1 cellular context compared by ENCODE assay signal in the genomic region with DNA sequence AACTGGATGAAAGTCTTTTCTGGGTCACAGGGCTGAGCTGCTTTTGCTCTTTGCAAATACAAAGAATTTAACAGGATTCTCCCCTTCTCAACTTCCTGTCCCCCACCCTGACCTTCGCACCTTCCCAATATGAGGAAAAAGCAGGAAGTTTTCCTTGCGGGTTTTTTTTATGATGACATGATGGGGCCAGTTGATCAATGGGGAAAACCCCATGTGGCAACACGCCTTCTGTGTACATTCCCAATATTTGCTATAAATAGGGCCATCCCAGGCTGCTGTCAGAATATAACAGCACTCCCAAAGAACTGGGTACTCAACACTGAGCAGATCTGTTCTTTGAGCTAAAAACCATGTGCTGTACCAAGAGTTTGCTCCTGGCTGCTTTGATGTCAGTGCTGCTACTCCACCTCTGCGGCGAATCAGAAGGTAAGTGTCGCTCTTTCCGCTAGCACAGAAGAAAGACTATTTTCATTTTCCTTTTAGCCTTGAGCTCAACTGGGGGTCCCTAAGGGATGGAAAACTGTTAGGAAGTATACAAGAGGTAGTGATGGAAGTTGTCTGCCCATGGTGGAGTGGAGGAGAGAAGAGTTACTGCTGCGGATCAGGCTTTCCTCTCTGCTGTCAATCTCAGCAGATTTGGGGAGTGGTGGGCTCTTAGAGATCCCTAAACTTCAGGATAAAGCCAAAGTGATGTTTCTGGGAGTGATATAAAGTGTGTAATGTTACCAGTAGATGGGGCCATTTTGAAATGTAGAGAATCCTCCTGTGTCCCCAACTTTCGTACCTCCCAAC.
A peak's percentile ranks its signal among the peaks of the same experiment; 100 is the strongest.
TF ChIP-seq lines count a peak whose summit lies in the region.

A gene with protein sequence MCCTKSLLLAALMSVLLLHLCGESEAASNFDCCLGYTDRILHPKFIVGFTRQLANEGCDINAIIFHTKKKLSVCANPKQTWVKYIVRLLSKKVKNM (plus strand): TSS at position 281 of the 792 bp plus-strand sequence. CDS start 70 bp downstream, at position 351.

TF ChIP-seq in HepG2, 621 proteins besides CTCF, POLR2A, EP300 and RAD21 (continued from another document and continues in another):
- TF ChIP-seq, protein P1, sequence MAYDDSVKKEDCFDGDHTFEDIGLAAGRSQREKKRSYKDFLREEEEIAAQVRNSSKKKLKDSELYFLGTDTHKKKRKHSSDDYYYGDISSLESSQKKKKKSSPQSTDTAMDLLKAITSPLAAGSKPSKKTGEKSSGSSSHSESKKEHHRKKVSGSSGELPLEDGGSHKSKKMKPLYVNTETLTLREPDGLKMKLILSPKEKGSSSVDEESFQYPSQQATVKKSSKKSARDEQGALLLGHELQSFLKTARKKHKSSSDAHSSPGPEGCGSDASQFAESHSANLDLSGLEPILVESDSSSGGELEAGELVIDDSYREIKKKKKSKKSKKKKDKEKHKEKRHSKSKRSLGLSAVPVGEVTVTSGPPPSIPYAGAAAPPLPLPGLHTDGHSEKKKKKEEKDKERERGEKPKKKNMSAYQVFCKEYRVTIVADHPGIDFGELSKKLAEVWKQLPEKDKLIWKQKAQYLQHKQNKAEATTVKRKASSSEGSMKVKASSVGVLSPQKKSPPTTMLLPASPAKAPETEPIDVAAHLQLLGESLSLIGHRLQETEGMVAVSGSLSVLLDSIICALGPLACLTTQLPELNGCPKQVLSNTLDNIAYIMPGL (CRISPR knock-in tag; IDR thresholded peaks at IDR 0.05; ENCODE audit: borderline replicate concordance in 1 of 2, low read depth in 1 of 2) = peak; percentile 66 to 78; a peak in 3 of 4 replicates
- TF ChIP-seq RNF2 (conservative IDR thresholded peaks at IDR 0.05; ENCODE audit: low read depth) (no peak), PRPF4 (IDR thresholded peaks at IDR 0.05; ENCODE audit: low read depth, low read length, poor library complexity, severe bottlenecking) (no peak), ZNF207 (IDR thresholded peaks at IDR 0.05; ENCODE audit: borderline replicate concordance) (no peak), ARNT (IDR thresholded peaks at IDR 0.05) (no peak), ZNF451 (CRISPR knock-in tag; IDR thresholded peaks at IDR 0.05) (no peak), TBL1XR1 (IDR thresholded peaks at IDR 0.05; ENCODE audit: borderline replicate concordance, low read length, partially characterized antibody) (peak; percentile 96), JUND (CRISPR knock-in tag; IDR thresholded peaks at IDR 0.05) (no peak), YEATS4 (CRISPR knock-in tag; IDR thresholded peaks at IDR 0.05; ENCODE audit: borderline replicate concordance) (no peak; the same call in 1 of the 2 replicates), PHB2 (IDR thresholded peaks at IDR 0.05; ENCODE audit: partially characterized antibody) (no peak), IRF2 (CRISPR knock-in tag; IDR thresholded peaks at IDR 0.05) (peak; percentile 54; the same call in 1 of the 2 replicates), ZNF446 (CRISPR knock-in tag; IDR thresholded peaks at IDR 0.05) (no peak), MATR3 (CRISPR knock-in tag; IDR thresholded peaks at IDR 0.05) (no peak), TSC22D2 (CRISPR knock-in tag; IDR thresholded peaks at IDR 0.05; ENCODE audit: borderline replicate concordance) (0 out of 2 replicates have a peak, but pooled peaks have one; percentile 40), ZNF781 (CRISPR knock-in tag; IDR thresholded peaks at IDR 0.05; ENCODE audit: borderline replicate concordance, not compliant biosample characterization) (peak; percentile 74), ZNF232 (CRISPR knock-in tag; IDR thresholded peaks at IDR 0.05; ENCODE audit: borderline replicate concordance) (no peak; the same call in 1 of the 2 replicates), ZNF749 (CRISPR knock-in tag; IDR thresholded peaks at IDR 0.05; ENCODE audit: borderline replicate concordance) (peak; percentile 84; the same call in 1 of the 2 replicates), SUZ12 (IDR thresholded peaks at IDR 0.05; ENCODE audit: low read depth, low read length) (no peak), ZBTB21 (CRISPR knock-in tag; IDR thresholded peaks at IDR 0.05) (peak; percentile 71; the same call in 1 of the 2 replicates), POGZ (CRISPR knock-in tag; IDR thresholded peaks at IDR 0.05) (peak; percentile 90), FOXM1 (CRISPR knock-in tag; IDR thresholded peaks at IDR 0.05) (no peak), BCL6 (CRISPR knock-in tag; IDR thresholded peaks at IDR 0.05) (peak; percentile 89), ETV6 (CRISPR knock-in tag; conservative IDR thresholded peaks at IDR 0.05) (no peak; the same call in 1 of the 2 replicates), ZNF713 (CRISPR knock-in tag; IDR thresholded peaks at IDR 0.05) (0 out of 2 replicates have a peak, but pooled peaks have one; percentile 41), ZNF570 (CRISPR knock-in tag; IDR thresholded peaks at IDR 0.05; ENCODE audit: borderline replicate concordance) (no peak), ZNF652 (CRISPR knock-in tag; IDR thresholded peaks at IDR 0.05; ENCODE audit: borderline replicate concordance, low read depth) (no peak), ZNF501 (CRISPR knock-in tag; IDR thresholded peaks at IDR 0.05) (peak; percentile 90)
- TF ChIP-seq, protein P2, sequence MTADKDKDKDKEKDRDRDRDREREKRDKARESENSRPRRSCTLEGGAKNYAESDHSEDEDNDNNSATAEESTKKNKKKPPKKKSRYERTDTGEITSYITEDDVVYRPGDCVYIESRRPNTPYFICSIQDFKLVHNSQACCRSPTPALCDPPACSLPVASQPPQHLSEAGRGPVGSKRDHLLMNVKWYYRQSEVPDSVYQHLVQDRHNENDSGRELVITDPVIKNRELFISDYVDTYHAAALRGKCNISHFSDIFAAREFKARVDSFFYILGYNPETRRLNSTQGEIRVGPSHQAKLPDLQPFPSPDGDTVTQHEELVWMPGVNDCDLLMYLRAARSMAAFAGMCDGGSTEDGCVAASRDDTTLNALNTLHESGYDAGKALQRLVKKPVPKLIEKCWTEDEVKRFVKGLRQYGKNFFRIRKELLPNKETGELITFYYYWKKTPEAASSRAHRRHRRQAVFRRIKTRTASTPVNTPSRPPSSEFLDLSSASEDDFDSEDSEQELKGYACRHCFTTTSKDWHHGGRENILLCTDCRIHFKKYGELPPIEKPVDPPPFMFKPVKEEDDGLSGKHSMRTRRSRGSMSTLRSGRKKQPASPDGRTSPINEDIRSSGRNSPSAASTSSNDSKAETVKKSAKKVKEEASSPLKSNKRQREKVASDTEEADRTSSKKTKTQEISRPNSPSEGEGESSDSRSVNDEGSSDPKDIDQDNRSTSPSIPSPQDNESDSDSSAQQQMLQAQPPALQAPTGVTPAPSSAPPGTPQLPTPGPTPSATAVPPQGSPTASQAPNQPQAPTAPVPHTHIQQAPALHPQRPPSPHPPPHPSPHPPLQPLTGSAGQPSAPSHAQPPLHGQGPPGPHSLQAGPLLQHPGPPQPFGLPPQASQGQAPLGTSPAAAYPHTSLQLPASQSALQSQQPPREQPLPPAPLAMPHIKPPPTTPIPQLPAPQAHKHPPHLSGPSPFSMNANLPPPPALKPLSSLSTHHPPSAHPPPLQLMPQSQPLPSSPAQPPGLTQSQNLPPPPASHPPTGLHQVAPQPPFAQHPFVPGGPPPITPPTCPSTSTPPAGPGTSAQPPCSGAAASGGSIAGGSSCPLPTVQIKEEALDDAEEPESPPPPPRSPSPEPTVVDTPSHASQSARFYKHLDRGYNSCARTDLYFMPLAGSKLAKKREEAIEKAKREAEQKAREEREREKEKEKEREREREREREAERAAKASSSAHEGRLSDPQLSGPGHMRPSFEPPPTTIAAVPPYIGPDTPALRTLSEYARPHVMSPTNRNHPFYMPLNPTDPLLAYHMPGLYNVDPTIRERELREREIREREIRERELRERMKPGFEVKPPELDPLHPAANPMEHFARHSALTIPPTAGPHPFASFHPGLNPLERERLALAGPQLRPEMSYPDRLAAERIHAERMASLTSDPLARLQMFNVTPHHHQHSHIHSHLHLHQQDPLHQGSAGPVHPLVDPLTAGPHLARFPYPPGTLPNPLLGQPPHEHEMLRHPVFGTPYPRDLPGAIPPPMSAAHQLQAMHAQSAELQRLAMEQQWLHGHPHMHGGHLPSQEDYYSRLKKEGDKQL (CRISPR knock-in tag; IDR thresholded peaks at IDR 0.05; ENCODE audit: low read depth) = peak; percentile 81
- TF ChIP-seq, protein P3, sequence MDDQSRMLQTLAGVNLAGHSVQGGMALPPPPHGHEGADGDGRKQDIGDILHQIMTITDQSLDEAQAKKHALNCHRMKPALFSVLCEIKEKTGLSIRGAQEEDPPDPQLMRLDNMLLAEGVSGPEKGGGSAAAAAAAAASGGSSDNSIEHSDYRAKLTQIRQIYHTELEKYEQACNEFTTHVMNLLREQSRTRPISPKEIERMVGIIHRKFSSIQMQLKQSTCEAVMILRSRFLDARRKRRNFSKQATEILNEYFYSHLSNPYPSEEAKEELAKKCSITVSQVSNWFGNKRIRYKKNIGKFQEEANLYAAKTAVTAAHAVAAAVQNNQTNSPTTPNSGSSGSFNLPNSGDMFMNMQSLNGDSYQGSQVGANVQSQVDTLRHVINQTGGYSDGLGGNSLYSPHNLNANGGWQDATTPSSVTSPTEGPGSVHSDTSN (CRISPR knock-in tag; IDR thresholded peaks at IDR 0.05; ENCODE audit: borderline replicate concordance) = no peak; the same call in 1 of the 2 replicates
- TF ChIP-seq, protein P4, sequence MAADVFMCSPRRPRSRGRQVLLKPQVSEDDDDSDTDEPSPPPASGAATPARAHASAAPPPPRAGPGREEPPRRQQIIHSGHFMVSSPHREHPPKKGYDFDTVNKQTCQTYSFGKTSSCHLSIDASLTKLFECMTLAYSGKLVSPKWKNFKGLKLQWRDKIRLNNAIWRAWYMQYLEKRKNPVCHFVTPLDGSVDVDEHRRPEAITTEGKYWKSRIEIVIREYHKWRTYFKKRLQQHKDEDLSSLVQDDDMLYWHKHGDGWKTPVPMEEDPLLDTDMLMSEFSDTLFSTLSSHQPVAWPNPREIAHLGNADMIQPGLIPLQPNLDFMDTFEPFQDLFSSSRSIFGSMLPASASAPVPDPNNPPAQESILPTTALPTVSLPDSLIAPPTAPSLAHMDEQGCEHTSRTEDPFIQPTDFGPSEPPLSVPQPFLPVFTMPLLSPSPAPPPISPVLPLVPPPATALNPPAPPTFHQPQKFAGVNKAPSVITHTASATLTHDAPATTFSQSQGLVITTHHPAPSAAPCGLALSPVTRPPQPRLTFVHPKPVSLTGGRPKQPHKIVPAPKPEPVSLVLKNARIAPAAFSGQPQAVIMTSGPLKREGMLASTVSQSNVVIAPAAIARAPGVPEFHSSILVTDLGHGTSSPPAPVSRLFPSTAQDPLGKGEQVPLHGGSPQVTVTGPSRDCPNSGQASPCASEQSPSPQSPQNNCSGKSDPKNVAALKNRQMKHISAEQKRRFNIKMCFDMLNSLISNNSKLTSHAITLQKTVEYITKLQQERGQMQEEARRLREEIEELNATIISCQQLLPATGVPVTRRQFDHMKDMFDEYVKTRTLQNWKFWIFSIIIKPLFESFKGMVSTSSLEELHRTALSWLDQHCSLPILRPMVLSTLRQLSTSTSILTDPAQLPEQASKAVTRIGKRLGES (CRISPR knock-in tag; IDR thresholded peaks at IDR 0.05; ENCODE audit: borderline replicate concordance) = no peak
- TF ChIP-seq, protein P5, sequence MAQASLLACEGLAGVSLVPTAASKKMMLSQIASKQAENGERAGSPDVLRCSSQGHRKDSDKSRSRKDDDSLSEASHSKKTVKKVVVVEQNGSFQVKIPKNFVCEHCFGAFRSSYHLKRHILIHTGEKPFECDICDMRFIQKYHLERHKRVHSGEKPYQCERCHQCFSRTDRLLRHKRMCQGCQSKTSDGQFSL (CRISPR knock-in tag; IDR thresholded peaks at IDR 0.05) = peak; percentile 59; the same call in 1 of the 2 replicates
- TF ChIP-seq, protein P6, sequence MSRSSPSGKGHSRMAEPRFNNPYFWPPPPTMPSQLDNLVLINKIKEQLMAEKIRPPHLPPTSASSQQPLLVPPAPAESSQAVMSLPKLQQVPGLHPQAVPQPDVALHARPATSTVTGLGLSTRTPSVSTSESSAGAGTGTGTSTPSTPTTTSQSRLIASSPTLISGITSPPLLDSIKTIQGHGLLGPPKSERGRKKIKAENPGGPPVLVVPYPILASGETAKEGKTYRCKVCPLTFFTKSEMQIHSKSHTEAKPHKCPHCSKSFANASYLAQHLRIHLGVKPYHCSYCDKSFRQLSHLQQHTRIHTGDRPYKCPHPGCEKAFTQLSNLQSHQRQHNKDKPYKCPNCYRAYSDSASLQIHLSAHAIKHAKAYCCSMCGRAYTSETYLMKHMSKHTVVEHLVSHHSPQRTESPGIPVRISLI (CRISPR knock-in tag; IDR thresholded peaks at IDR 0.05; ENCODE audit: borderline replicate concordance) = peak; percentile 99
- TF ChIP-seq, protein P7, sequence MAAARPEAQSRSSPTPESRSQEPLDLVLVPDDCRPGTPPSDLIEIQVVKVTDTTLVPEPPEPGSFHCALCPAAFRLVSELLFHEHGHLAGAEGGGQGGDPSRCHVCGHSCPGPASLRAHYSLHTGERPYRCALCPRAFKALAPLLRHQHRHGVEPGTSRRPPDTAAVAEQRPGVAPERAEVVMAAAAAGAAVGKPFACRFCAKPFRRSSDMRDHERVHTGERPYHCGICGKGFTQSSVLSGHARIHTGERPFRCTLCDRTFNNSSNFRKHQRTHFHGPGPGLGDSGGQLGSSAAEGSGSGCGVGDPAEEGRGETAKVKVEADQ (CRISPR knock-in tag; IDR thresholded peaks at IDR 0.05; ENCODE audit: borderline replicate concordance) = peak; percentile 42; the same call in 1 of the 2 replicates
- TF ChIP-seq, protein P8, sequence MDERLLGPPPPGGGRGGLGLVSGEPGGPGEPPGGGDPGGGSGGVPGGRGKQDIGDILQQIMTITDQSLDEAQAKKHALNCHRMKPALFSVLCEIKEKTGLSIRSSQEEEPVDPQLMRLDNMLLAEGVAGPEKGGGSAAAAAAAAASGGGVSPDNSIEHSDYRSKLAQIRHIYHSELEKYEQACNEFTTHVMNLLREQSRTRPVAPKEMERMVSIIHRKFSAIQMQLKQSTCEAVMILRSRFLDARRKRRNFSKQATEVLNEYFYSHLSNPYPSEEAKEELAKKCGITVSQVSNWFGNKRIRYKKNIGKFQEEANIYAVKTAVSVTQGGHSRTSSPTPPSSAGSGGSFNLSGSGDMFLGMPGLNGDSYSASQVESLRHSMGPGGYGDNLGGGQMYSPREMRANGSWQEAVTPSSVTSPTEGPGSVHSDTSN (CRISPR knock-in tag; IDR thresholded peaks at IDR 0.05) = no peak
- TF ChIP-seq, protein P9, sequence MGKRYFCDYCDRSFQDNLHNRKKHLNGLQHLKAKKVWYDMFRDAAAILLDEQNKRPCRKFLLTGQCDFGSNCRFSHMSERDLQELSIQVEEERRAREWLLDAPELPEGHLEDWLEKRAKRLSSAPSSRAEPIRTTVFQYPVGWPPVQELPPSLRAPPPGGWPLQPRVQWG (CRISPR knock-in tag; IDR thresholded peaks at IDR 0.05; ENCODE audit: borderline replicate concordance, low read depth) = no peak
- TF ChIP-seq, protein P10, sequence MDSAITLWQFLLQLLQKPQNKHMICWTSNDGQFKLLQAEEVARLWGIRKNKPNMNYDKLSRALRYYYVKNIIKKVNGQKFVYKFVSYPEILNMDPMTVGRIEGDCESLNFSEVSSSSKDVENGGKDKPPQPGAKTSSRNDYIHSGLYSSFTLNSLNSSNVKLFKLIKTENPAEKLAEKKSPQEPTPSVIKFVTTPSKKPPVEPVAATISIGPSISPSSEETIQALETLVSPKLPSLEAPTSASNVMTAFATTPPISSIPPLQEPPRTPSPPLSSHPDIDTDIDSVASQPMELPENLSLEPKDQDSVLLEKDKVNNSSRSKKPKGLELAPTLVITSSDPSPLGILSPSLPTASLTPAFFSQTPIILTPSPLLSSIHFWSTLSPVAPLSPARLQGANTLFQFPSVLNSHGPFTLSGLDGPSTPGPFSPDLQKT (CRISPR knock-in tag; IDR thresholded peaks at IDR 0.05; ENCODE audit: borderline replicate concordance) = no peak
- TF ChIP-seq, protein P11, sequence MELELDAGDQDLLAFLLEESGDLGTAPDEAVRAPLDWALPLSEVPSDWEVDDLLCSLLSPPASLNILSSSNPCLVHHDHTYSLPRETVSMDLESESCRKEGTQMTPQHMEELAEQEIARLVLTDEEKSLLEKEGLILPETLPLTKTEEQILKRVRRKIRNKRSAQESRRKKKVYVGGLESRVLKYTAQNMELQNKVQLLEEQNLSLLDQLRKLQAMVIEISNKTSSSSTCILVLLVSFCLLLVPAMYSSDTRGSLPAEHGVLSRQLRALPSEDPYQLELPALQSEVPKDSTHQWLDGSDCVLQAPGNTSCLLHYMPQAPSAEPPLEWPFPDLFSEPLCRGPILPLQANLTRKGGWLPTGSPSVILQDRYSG (CRISPR knock-in tag; IDR thresholded peaks at IDR 0.05) = no peak
